Comparison of ENCODE assay signal across 1 cellular context in genomic region chr22:21708960-21709359, GRCh38.
A peak's percentile ranks its signal among the peaks of the same experiment; 100 is the strongest.
TF ChIP-seq lines count a peak whose summit lies in the region.

No MANE protein-coding gene starts in this region.

TF ChIP-seq in HepG2, 621 proteins besides CTCF, POLR2A, EP300 and RAD21:
- TF ChIP-seq ARID5B (CRISPR knock-in tag; IDR thresholded peaks at IDR 0.05) (0 out of 2 replicates have a peak, but pooled peaks have one; percentile 9), ELF1 (CRISPR knock-in tag; IDR thresholded peaks at IDR 0.05) (0 out of 2 replicates have a peak, but pooled peaks have one; percentile 11), NR2F1 (CRISPR knock-in tag; IDR thresholded peaks at IDR 0.05) (peak in 1 of 2 experiments; percentile 37; a peak in 1 of 4 replicates), RXRB (CRISPR knock-in tag; IDR thresholded peaks at IDR 0.05; ENCODE audit: borderline replicate concordance) (0 out of 2 replicates have a peak, but pooled peaks have one; percentile 14), ZNF280D (CRISPR knock-in tag; IDR thresholded peaks at IDR 0.05) (no peak), NR2F6 (IDR thresholded peaks at IDR 0.05) (peak; percentile 39; the same call in 1 of the 2 replicates), NR2F6 (CRISPR knock-in tag; IDR thresholded peaks at IDR 0.05) (peak; percentile 72), ZNF136 (CRISPR knock-in tag; IDR thresholded peaks at IDR 0.05; ENCODE audit: low read depth) (0 out of 2 replicates have a peak, but pooled peaks have one; percentile 39), HOXA5 (CRISPR knock-in tag; IDR thresholded peaks at IDR 0.05) (no peak), ZNF709 (CRISPR knock-in tag; IDR thresholded peaks at IDR 0.05) (no peak), HNF1B (CRISPR knock-in tag; IDR thresholded peaks at IDR 0.05) (peak; percentile 16; the same call in 1 of the 2 replicates), ARNT2 (CRISPR knock-in tag; IDR thresholded peaks at IDR 0.05; ENCODE audit: low read depth) (no peak), TFE3 (CRISPR knock-in tag; IDR thresholded peaks at IDR 0.05) (peak; percentile 53; the same call in 1 of the 2 replicates), ZNF687 (CRISPR knock-in tag; IDR thresholded peaks at IDR 0.05) (peak; percentile 32), SAP130 (CRISPR knock-in tag; IDR thresholded peaks at IDR 0.05; ENCODE audit: low read depth) (0 out of 2 replicates have a peak, but pooled peaks have one; percentile 14), RARA (CRISPR knock-in tag; IDR thresholded peaks at IDR 0.05) (peak; percentile 49; the same call in 1 of the 2 replicates)
